ENCODE assay signal across 9 cellular contexts in genomic region chr4:153634737-153635353, GRCh38. TPM values are rescaled to one million over a fixed set of nuclear protein-coding genes. Genes with fewer than 3 reads are reported as not detected.
A peak's percentile ranks its signal among the peaks of the same experiment; 100 is the strongest.
DNase-seq lines count a peak whose midpoint lies in the region; ATAC-seq and TF ChIP-seq lines count a peak whose summit lies in the region.
"Had no signal": no experiment of that assay in that cellular context is flagged by ENCODE, and none has a peak within 500 bp of the region (broad histone marks: within the 10 kb centered on the region; RNA-seq: fewer than 3 reads in every experiment).

No MANE protein-coding gene starts in this region.

- ATAC-seq in foreskin keratinocyte (peak; percentile 70), HG03378 (IDR thresholded peaks at IDR 0.05; ENCODE audit: unreplicated experiment) (no peak)
- ATAC-seq: stimulated activated effector memory CD8-positive, alpha-beta T cell treated with anti-CD3 and anti-CD28 coated beads, Interleukin-12 subunit alpha, Interleukin-12 subunit beta, amount 100 ng/mL, for 72 hours had no signal

- peak overlapping the region in 2 of 6 donors; percentile 26 to 72 for H3K27ac Mint-ChIP-seq in immature natural killer cell
- H3K27ac Mint-ChIP-seq: stimulated activated effector memory CD8-positive, alpha-beta T cell treated with anti-CD3 and anti-CD28 coated beads, Interleukin-12 subunit alpha, Interleukin-12 subunit beta, amount 100 ng/mL, for 72 hours had no signal

- in situ Hi-C loops in GM13976 (cut with MboI; ENCODE audit: low sequenced_read_pairs, unreplicated experiment), result loop anchor here (10.0 kb wide), 1 partner anchor 290 kb away; the partner anchor contains the start of gene MND1

- no peak for TF ChIP-seq POLR2A in suprapubic skin (IDR thresholded peaks at IDR 0.05)

- H3K36me3 Mint-ChIP-seq in immature natural killer cell, result peaks cover 40 to 77% (median 41%) of the 10 kb centered on the region in 3 donors

- H3K79me2 ChIP-seq in SK-N-SH (ENCODE audit: insufficient read depth), result no peaks in the 10 kb centered on the region

- WGBS in SK-N-SH (ENCODE audit: low lambda C conversion rate), result 95% methylated on average over 3 of the region's 3 CpGs
- 89% methylated on average over 3 of the region's 3 CpGs for WGBS in suprapubic skin

- H3K9me3 ChIP-seq in SK-N-SH (no peaks in the 10 kb centered on the region), suprapubic skin (no peaks in the 10 kb centered on the region)

- H3K27me3 Mint-ChIP-seq in immature natural killer cell (ENCODE audit: low read depth in 3 of 3), result peaks cover 4 to 11% (median 10%) of the 10 kb centered on the region in 3 donors

- H3K9ac ChIP-seq in SK-N-SH, result no peak overlapping the region

- TF ChIP-seq CTCF in GM13976 (IDR thresholded peaks at IDR 0.05; ENCODE audit: borderline replicate concordance, control extremely low read depth, extremely low read depth, insufficient read depth, missing control alignments) (peak; percentile 7), SK-N-SH (IDR thresholded peaks at IDR 0.05) (peak; percentile 65), foreskin keratinocyte (conservative IDR thresholded peaks at IDR 0.05) (peak; percentile 74), suprapubic skin (IDR thresholded peaks at IDR 0.05) (peak; percentile 39 to 58)

- H3K4me3 ChIP-seq in SK-N-SH (ENCODE audit: low read depth in 2 of 2, low read length in 1 of 2) (no peak overlapping the region; a peak in 1 of 4 replicates), suprapubic skin (no peak overlapping the region)

- no peaks in the 10 kb centered on the region for H4K20me1 ChIP-seq in SK-N-SH (ENCODE audit: insufficient read depth)

- H3K36me3 ChIP-seq in SK-N-SH (replicated peaks in 1 of 2; ENCODE audit: control insufficient read depth in 1 of 2, insufficient read depth in 2 of 2, low read length in 1 of 2) (peaks cover 29 to 31% of the 10 kb centered on the region in 2 experiments), suprapubic skin (peaks cover 50% of the 10 kb centered on the region)

- POLR2A ChIA-PET in SK-N-SH (lab: Yijun Ruan, JAX), result no interaction called here

- no peaks in the 10 kb centered on the region for H3F3A ChIP-seq in SK-N-SH (replicated peaks; ENCODE audit: insufficient read depth)

- CTCF ChIA-PET in SK-N-SH (lab: Yijun Ruan, JAX), result interaction anchor here (0.5 to 7.9 kb wide), 21 partner anchors 9 to 542 kb away, joined by 3 to 89 read pairs (median 4); partner anchors contain the start of gene TLR2

- TF ChIP-seq RAD21 in SK-N-SH (IDR thresholded peaks at IDR 0.05; ENCODE audit: low read length), result peak; percentile 67

- H3K4me1 Mint-ChIP-seq in immature natural killer cell, result peaks cover 0 to 2% of the 10 kb centered on the region in 2 donors

- DNase-seq in AG08395 (ENCODE audit: low spot score), result peak; percentile 33
- DNase-seq in GM13976 (ENCODE audit: low spot score), result no peak
- peak; percentile 56 for DNase-seq in SK-N-SH
- peak in 1 of 2 donors; percentile 18 for DNase-seq in foreskin keratinocyte
- DNase-seq in suprapubic skin (ENCODE audit: low spot score in 2 of 2), result no peak
- DNase-seq in occipital lobe (lab: John Stamatoyannopoulos, UW), result no peak
- no peak for DNase-seq in immature natural killer cell

- no peaks in the 10 kb centered on the region for H3K27me3 ChIP-seq in SK-N-SH (ENCODE audit: insufficient read depth)
- no peaks in the 10 kb centered on the region for H3K27me3 ChIP-seq in foreskin keratinocyte
- no peaks in the 10 kb centered on the region for H3K27me3 ChIP-seq in suprapubic skin

- H3K27ac ChIP-seq in SK-N-SH (ENCODE audit: low read depth in 2 of 2, low read length in 1 of 2) (no peak overlapping the region), foreskin keratinocyte (no peak overlapping the region), suprapubic skin (no peak overlapping the region)

- no peak for TF ChIP-seq EP300 in SK-N-SH (IDR thresholded peaks at IDR 0.05; ENCODE audit: borderline replicate concordance in 1 of 2, low read depth in 1 of 2, low read length in 1 of 2)
- TF ChIP-seq EP300 in suprapubic skin (IDR thresholded peaks at IDR 0.05), result no peak

- no peaks in the 10 kb centered on the region for H3K4me1 ChIP-seq in SK-N-SH (ENCODE audit: control insufficient read depth in 1 of 2, insufficient read depth in 2 of 2, low read depth in 1 of 2, low read length in 1 of 2)
- H3K4me1 ChIP-seq in foreskin keratinocyte, result no peaks in the 10 kb centered on the region
- H3K4me1 ChIP-seq in suprapubic skin, result no peaks in the 10 kb centered on the region

- H3K9me2 ChIP-seq in SK-N-SH, result no peaks in the 10 kb centered on the region

- no peak overlapping the region for H2AFZ ChIP-seq in SK-N-SH (ENCODE audit: low read depth)

- no peak overlapping the region for H3K4me3 Mint-ChIP-seq in immature natural killer cell
- H3K4me3 Mint-ChIP-seq: stimulated activated effector memory CD8-positive, alpha-beta T cell treated with anti-CD3 and anti-CD28 coated beads, Interleukin-12 subunit alpha, Interleukin-12 subunit beta, amount 100 ng/mL, for 72 hours had no signal

- H3K9me3 Mint-ChIP-seq in immature natural killer cell, result no peaks in the 10 kb centered on the region
- H3K9me3 Mint-ChIP-seq: stimulated activated effector memory CD8-positive, alpha-beta T cell treated with anti-CD3 and anti-CD28 coated beads, Interleukin-12 subunit alpha, Interleukin-12 subunit beta, amount 100 ng/mL, for 72 hours had no signal

- H3K4me2 ChIP-seq in SK-N-SH, result no peak overlapping the region

TF ChIP-seq in SK-N-SH, 30 proteins besides CTCF, POLR2A, EP300 and RAD21:
- TF ChIP-seq GATA2 (CRISPR knock-in tag; IDR thresholded peaks at IDR 0.05) (0 out of 2 replicates have a peak, but pooled peaks have one; percentile 10), RFX5 (IDR thresholded peaks at IDR 0.05; ENCODE audit: low read length) (no peak), EZH2phosphoT487 (IDR thresholded peaks at IDR 0.05; ENCODE audit: borderline replicate concordance, low read depth) (no peak), POLR2AphosphoS5 (IDR thresholded peaks at IDR 0.05; ENCODE audit: low read depth, low read length) (no peak), SMC3 (IDR thresholded peaks at IDR 0.05; ENCODE audit: low read depth, low read length) (peak; percentile 65)
TF ChIP-seq in SK-N-SH: peak in this region for 2.

RNA-seq across cellular contexts. Expression of gene TLR2, which starts 49.2 kb away (rescaled TPM):
- polyA plus RNA-seq in SK-N-SH (2012; rRNA removed) (0.18 and 0.21 TPM in 2 replicates), foreskin keratinocyte (2.0 and 2.1 TPM in 2 replicates), immature natural killer cell (1 to 10 TPM in 2 of 3 donors, under 1 TPM in 1; 0.48 to 2.6 (median 1.5) TPM)
- 0.10 and 0.21 TPM in 2 replicates for polyA plus RNA-seq in SK-N-SH (2012; cell fraction: cytosol; rRNA removed)
- 0.45 and 0.70 TPM in 2 replicates for polyA plus RNA-seq in SK-N-SH (2012; cell fraction: nucleus; rRNA removed)
- total RNA-seq in foreskin keratinocyte (3.5 and 4.4 TPM in 2 replicates), suprapubic skin (10 to 100 TPM in 2 of 4 donors, 1 to 10 TPM in 2; 8.4 to 13.1 (median 10.1) TPM), occipital lobe (1.6 TPM)

Comparison
In these comparisons a context has a peak if more than half of its experiments do, and no peak if none do; other contexts are left out.
1. DNase-seq: peak in AG08395 (single experiment) and SK-N-SH (single experiment); none in GM13976 (single experiment), suprapubic skin (0 of 2), occipital lobe (single experiment) and immature natural killer cell (0 of 3).
2. CTCF ChIP-seq: peak in every context shown above with its lines; median percentile 74 in foreskin keratinocyte; 65 in SK-N-SH; 48 in suprapubic skin; 7 in GM13976.